ENCODE assay signal across 11 cellular contexts in genomic region chr11:8082391-8083087, GRCh38. TPM values are rescaled to one million over a fixed set of nuclear protein-coding genes. Genes with fewer than 3 reads are reported as not detected.
DNase-seq lines count a peak whose midpoint lies in the region; ATAC-seq and TF ChIP-seq lines count a peak whose summit lies in the region.
"Had no signal": no experiment of that assay in that cellular context is flagged by ENCODE, and none has a peak within 500 bp of the region (broad histone marks: within the 10 kb centered on the region; RNA-seq: fewer than 3 reads in every experiment).

No MANE protein-coding gene starts in this region.

- H3K4me3 ChIP-seq in left ventricle myocardium inferior (peak overlapping the region; percentile 73), right cardiac atrium (ENCODE audit: low read length) (no peak overlapping the region), SK-N-SH (ENCODE audit: low read depth in 2 of 2, low read length in 1 of 2) (peak overlapping the region; percentile 67 to 73), uterus (peak overlapping the region in 1 of 2 donors; percentile 67), upper lobe of left lung (no peak overlapping the region)

- TF ChIP-seq RAD21 in SK-N-SH (IDR thresholded peaks at IDR 0.05; ENCODE audit: low read length): no peak

- CTCF ChIA-PET in SK-N-SH (lab: Yijun Ruan, JAX): interaction anchor here (1.1 to 26.8 kb wide), 13 partner anchors 9 to 485 kb away, joined by 3 to 620 read pairs (median 6); no protein-coding TSS in a partner anchor

- TF ChIP-seq POLR2A in uterus (IDR thresholded peaks at IDR 0.05) (no peak), upper lobe of left lung (IDR thresholded peaks at IDR 0.05) (no peak)

- H4K20me1 ChIP-seq in SK-N-SH (ENCODE audit: insufficient read depth): peaks cover 33% of the 10 kb centered on the region

- POLR2A ChIA-PET in SK-N-SH (lab: Yijun Ruan, JAX): interaction anchor here (0.6 to 2.0 kb wide), 9 partner anchors 8 to 150 kb away, joined by 3 to 16 read pairs (median 4); no protein-coding TSS in a partner anchor

- H3K27me3 ChIP-seq in left ventricle myocardium inferior (ENCODE audit: low read depth) (peaks cover 7% of the 10 kb centered on the region), right cardiac atrium (ENCODE audit: control insufficient read depth, insufficient read depth) (no peaks in the 10 kb centered on the region), SK-N-SH (ENCODE audit: insufficient read depth) (no peaks in the 10 kb centered on the region), uterus (no peaks in the 10 kb centered on the region), upper lobe of left lung (peaks cover 0 to 7% (median 1%) of the 10 kb centered on the region in 4 donors)

- H3K9me2 ChIP-seq in SK-N-SH: no peaks in the 10 kb centered on the region

- TF ChIP-seq EP300 in SK-N-SH (IDR thresholded peaks at IDR 0.05; ENCODE audit: borderline replicate concordance in 1 of 2, low read depth in 1 of 2, low read length in 1 of 2) (peak in 1 of 2 experiments; percentile 89; a peak in 2 of 4 replicates), upper lobe of left lung (IDR thresholded peaks at IDR 0.05) (no peak)

- ATAC-seq in right cardiac atrium (no peak), upper lobe of left lung (ENCODE audit: low FRiP score in 2 of 2) (no peak)

- no peaks in the 10 kb centered on the region for H3K9me3 ChIP-seq in left ventricle myocardium inferior (replicated peaks)
- H3K9me3 ChIP-seq in right cardiac atrium (ENCODE audit: control insufficient read depth, low read length): no peaks in the 10 kb centered on the region
- no peaks in the 10 kb centered on the region for H3K9me3 ChIP-seq in SK-N-SH
- H3K9me3 ChIP-seq in uterus: no peaks in the 10 kb centered on the region
- no peaks in the 10 kb centered on the region for H3K9me3 ChIP-seq in upper lobe of left lung

- 79% methylated on average over 15 of the region's 15 CpGs for WGBS in right cardiac atrium
- 69% methylated on average over 14 of the region's 15 CpGs for WGBS in SK-N-SH (ENCODE audit: low lambda C conversion rate)
- 84% methylated on average over 15 of the region's 15 CpGs for WGBS in upper lobe of left lung, 2 donors

- TF ChIP-seq CTCF in left ventricle myocardium inferior (IDR thresholded peaks at IDR 0.05; ENCODE audit: borderline replicate concordance) (no peak), SK-N-SH (IDR thresholded peaks at IDR 0.05) (no peak), uterus (IDR thresholded peaks at IDR 0.05) (no peak), upper lobe of left lung (IDR thresholded peaks at IDR 0.05) (no peak)

- no peak overlapping the region for H2AFZ ChIP-seq in SK-N-SH (ENCODE audit: low read depth)

- no peak for DNase-seq in left ventricle myocardium inferior
- DNase-seq in right cardiac atrium: no peak
- DNase-seq in SK-N-SH: peak; percentile 81
- peak; percentile 60 for DNase-seq in iPS-NIHi7 (ENCODE audit: extremely low spot score)
- DNase-seq in uterus: peak in 1 of 2 donors; percentile 58
- no peak for DNase-seq in NCI-H1436 (lab: John Stamatoyannopoulos, UW)
- no peak for DNase-seq in Ammon's horn (ENCODE audit: low spot score)
- no peak for DNase-seq in upper lobe of left lung
- DNase-seq: activated naive CD4-positive, alpha-beta T cell treated with anti-CD3 and anti-CD28 coated beads for 36 hours; HCEC 1CT had no signal

- H3K79me2 ChIP-seq in SK-N-SH (ENCODE audit: insufficient read depth): no peaks in the 10 kb centered on the region

- intact Hi-C loops in left ventricle myocardium inferior (cut with micrococcal nuclease): no loop called here
- intact Hi-C loops in right cardiac atrium (cut with DNase I): loop anchor here in 1 of 4 donors (5.0 kb wide), 1 partner anchor 65 kb away; no protein-coding TSS in a partner anchor
- intact Hi-C loops in uterus (cut with DNase I; ENCODE audit: low total_unique reads): no loop called here

- H3K4me2 ChIP-seq in SK-N-SH: peak overlapping the region; percentile 96

- H3K4me1 ChIP-seq in left ventricle myocardium inferior: peaks cover 68% of the 10 kb centered on the region
- H3K4me1 ChIP-seq in right cardiac atrium (ENCODE audit: control insufficient read depth, insufficient read depth, low read length): peaks cover 20% of the 10 kb centered on the region
- peaks cover 19 to 69% of the 10 kb centered on the region in 2 experiments; a peak in 3 of 4 replicates for H3K4me1 ChIP-seq in SK-N-SH (ENCODE audit: control insufficient read depth in 1 of 2, insufficient read depth in 2 of 2, low read depth in 1 of 2, low read length in 1 of 2)
- peaks cover 0 to 17% of the 10 kb centered on the region in 2 donors for H3K4me1 ChIP-seq in uterus
- peaks cover 5 to 19% (median 7%) of the 10 kb centered on the region in 4 donors for H3K4me1 ChIP-seq in upper lobe of left lung

- H3F3A ChIP-seq in SK-N-SH (replicated peaks; ENCODE audit: insufficient read depth): peaks cover 4% of the 10 kb centered on the region

- H3K9ac ChIP-seq in SK-N-SH: no peak overlapping the region

- H3K27ac ChIP-seq in left ventricle myocardium inferior (replicated peaks): peak overlapping the region; percentile 42
- no peak overlapping the region for H3K27ac ChIP-seq in right cardiac atrium (ENCODE audit: low read length)
- peak overlapping the region in 1 of 2 experiments; percentile 92; a peak in 2 of 4 replicates for H3K27ac ChIP-seq in SK-N-SH (ENCODE audit: low read depth in 2 of 2, low read length in 1 of 2)
- peak overlapping the region; percentile 67 to 87 for H3K27ac ChIP-seq in uterus
- no peak overlapping the region for H3K27ac ChIP-seq in upper lobe of left lung
- H3K27ac ChIP-seq: epithelial cell of prostate had no signal

- H3K36me3 ChIP-seq in left ventricle myocardium inferior (no peaks in the 10 kb centered on the region), SK-N-SH (replicated peaks in 1 of 2; ENCODE audit: control insufficient read depth in 1 of 2, insufficient read depth in 2 of 2, low read length in 1 of 2) (no peaks in the 10 kb centered on the region), uterus (no peaks in the 10 kb centered on the region), upper lobe of left lung (no peaks in the 10 kb centered on the region)

TF ChIP-seq in SK-N-SH, 30 proteins besides CTCF, POLR2A, EP300 and RAD21:
- TF ChIP-seq JUND (IDR thresholded peaks at IDR 0.05) (no peak), RCOR1 (IDR thresholded peaks at IDR 0.05; ENCODE audit: low read length) (peak; percentile 43; the same call in 1 of the 2 replicates), PBX3 (IDR thresholded peaks at IDR 0.05) (peak; percentile 81), POLR2AphosphoS5 (IDR thresholded peaks at IDR 0.05; ENCODE audit: low read depth, low read length) (peak; percentile 55; the same call in 1 of the 2 replicates), MAX (IDR thresholded peaks at IDR 0.05; ENCODE audit: low read depth) (peak; percentile 63), RFX5 (IDR thresholded peaks at IDR 0.05; ENCODE audit: low read length) (peak; percentile 36; the same call in 1 of the 2 replicates), TCF12 (IDR thresholded peaks at IDR 0.05) (peak; percentile 91), CHD2 (IDR thresholded peaks at IDR 0.05; ENCODE audit: low read length, partially characterized antibody) (peak; percentile 27), USF2 (IDR thresholded peaks at IDR 0.05; ENCODE audit: borderline replicate concordance, low read depth, low read length) (no peak), SIN3A (IDR thresholded peaks at IDR 0.05; ENCODE audit: borderline replicate concordance, low read depth, low read length) (no peak)

RNA-seq across cellular contexts. Expression of gene TUB, which starts 1.5 kb away (rescaled TPM):
- 22.8 TPM for total RNA-seq in left ventricle myocardium inferior
- total RNA-seq in right cardiac atrium: 10 to 100 TPM; 24.8 to 31.2 (median 28.0) TPM
- polyA plus RNA-seq in right cardiac atrium: 10.0 TPM
- 11.3 and 16.9 TPM in 2 replicates for polyA plus RNA-seq in SK-N-SH (2012; rRNA removed)
- 7.1 and 10.0 TPM in 2 replicates for polyA plus RNA-seq in SK-N-SH (2012; cell fraction: cytosol; rRNA removed)
- polyA plus RNA-seq in SK-N-SH (2012; cell fraction: nucleus; rRNA removed): 43.6 and 49.5 TPM in 2 replicates
- 10 to 100 TPM; 12.6 to 57.4 (median 37.8) TPM for total RNA-seq in uterus
- 1 to 10 TPM; 2.6 to 9.1 (median 4.4) TPM for total RNA-seq in upper lobe of left lung

Comparison
In these comparisons a context has a peak if more than half of its experiments do, and no peak if none do; other contexts are left out.
1. H3K27ac ChIP-seq: peak in left ventricle myocardium inferior (single experiment) and uterus (2 of 2); none in right cardiac atrium (single experiment) and upper lobe of left lung (0 of 4).
2. H3K4me3 ChIP-seq: peak in left ventricle myocardium inferior (single experiment) and SK-N-SH (2 of 2); none in right cardiac atrium (single experiment) and upper lobe of left lung (0 of 4).
3. DNase-seq: peak in SK-N-SH (single experiment) and iPS-NIHi7 (single experiment); none in left ventricle myocardium inferior (single experiment), right cardiac atrium (0 of 3), NCI-H1436 (single experiment), Ammon's horn (single experiment) and upper lobe of left lung (0 of 2).